21 cellular contexts compared by ENCODE assay signal in the genomic region with DNA sequence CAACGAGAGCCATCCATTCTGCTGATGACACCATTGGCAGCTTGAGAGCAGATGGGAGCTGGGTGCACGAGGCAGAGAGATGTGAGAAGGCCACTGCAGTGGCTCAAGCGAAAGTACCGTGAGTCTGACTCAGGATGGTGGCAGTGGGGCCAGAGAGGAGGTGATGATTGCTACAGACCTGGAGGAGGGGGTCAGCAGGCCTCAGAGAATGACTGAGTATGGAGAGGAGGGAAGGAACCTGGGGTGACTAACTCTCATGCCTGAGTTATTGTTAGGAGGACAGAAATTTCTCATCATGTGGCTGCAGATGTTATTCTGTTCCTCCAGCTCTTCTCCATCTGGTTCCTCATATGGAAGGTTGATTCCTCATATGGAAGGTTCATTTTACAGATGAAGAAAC. TPM values are rescaled to one million over a fixed set of nuclear protein-coding genes. Genes with fewer than 3 reads are reported as not detected.
DNase-seq lines count a peak whose midpoint lies in the region; ATAC-seq and TF ChIP-seq lines count a peak whose summit lies in the region.
"Had no signal": no experiment of that assay in that cellular context is flagged by ENCODE, and none has a peak within 500 bp of the region (broad histone marks: within the 10 kb centered on the region; RNA-seq: fewer than 3 reads in every experiment).

No MANE protein-coding gene starts in this region.

- TF ChIP-seq POLR2A in erythroblast (IDR thresholded peaks at IDR 0.05; ENCODE audit: low read length) = no peak

- H3K9me3 Mint-ChIP-seq in naive thymus-derived CD4-positive, alpha-beta T cell = peaks cover 0 to 13% (median 5%) of the 10 kb centered on the region in 11 donors
- H3K9me3 Mint-ChIP-seq: HFFc6 had no signal

- no peak overlapping the region for H3K27ac Mint-ChIP-seq in naive thymus-derived CD4-positive, alpha-beta T cell
- H3K27ac Mint-ChIP-seq: HFFc6, T-cell had no signal

- intact Hi-C loops in naive thymus-derived CD4-positive, alpha-beta T cell (cut with micrococcal nuclease) = no loop called here

- H3K36me3 Mint-ChIP-seq in naive thymus-derived CD4-positive, alpha-beta T cell = peaks cover 0 to 6% (median 0%) of the 10 kb centered on the region in 5 donors
- H3K36me3 Mint-ChIP-seq: T-cell had no signal

- H3K9me3 ChIP-seq in naive thymus-derived CD4-positive, alpha-beta T cell (ENCODE audit: control insufficient read depth in 2 of 3, low read length in 3 of 3) = no peaks in the 10 kb centered on the region

- no peaks in the 10 kb centered on the region for H3K4me1 ChIP-seq in naive thymus-derived CD4-positive, alpha-beta T cell (ENCODE audit: control insufficient read depth in 2 of 2, insufficient read depth in 2 of 2, low read length in 2 of 2)

- peaks cover 0 to 3% (median 0%) of the 10 kb centered on the region in 7 donors for H3K4me1 Mint-ChIP-seq in naive thymus-derived CD4-positive, alpha-beta T cell

- peak; percentile 16 for ATAC-seq in naive thymus-derived CD4-positive, alpha-beta T cell
- no peak for ATAC-seq in HG02973 (IDR thresholded peaks at IDR 0.05; ENCODE audit: unreplicated experiment)
- ATAC-seq in GM21825 (IDR thresholded peaks at IDR 0.05; ENCODE audit: unreplicated experiment) = no peak
- ATAC-seq: SK-N-SH treated with all-trans-retinoic acid at 6 μM for 48 hours, T-cell had no signal

- H3K36me3 ChIP-seq in naive thymus-derived CD4-positive, alpha-beta T cell (ENCODE audit: control insufficient read depth in 2 of 3, insufficient read depth in 3 of 3, low read length in 3 of 3) = no peaks in the 10 kb centered on the region

- POLR2A ChIA-PET in naive thymus-derived CD4-positive, alpha-beta T cell (lab: Charles Lee) = no interaction called here

- CTCF ChIA-PET in naive thymus-derived CD4-positive, alpha-beta T cell (lab: Charles Lee) = interaction anchor here (0.9 kb wide), 1 partner anchor 34 kb away, joined by 3 read pairs; no protein-coding TSS in a partner anchor

- H3K27me3 ChIP-seq in naive thymus-derived CD4-positive, alpha-beta T cell (ENCODE audit: control insufficient read depth in 2 of 2, insufficient read depth in 2 of 2, low read length in 2 of 2) = peaks cover 0 to 3% of the 10 kb centered on the region in 2 donors

- no peak overlapping the region for H3K4me3 ChIP-seq in naive thymus-derived CD4-positive, alpha-beta T cell (ENCODE audit: low read length)

- in situ Hi-C loops in GM13976 (cut with MboI; ENCODE audit: low sequenced_read_pairs, unreplicated experiment) = no loop called here

- DNase-seq in GM13976 (ENCODE audit: low spot score) (no peak), RPMI8226 (peak; percentile 27), erythroblast (lab: John Stamatoyannopoulos, UW) (no peak)
- DNase-seq in naive thymus-derived CD4-positive, alpha-beta T cell = no peak
- DNase-seq: DMS79 treated with DMSO at 0.1 percent for 48 hours; H7; HFFc6; IMR-90; NCI-H1417; NCI-H2171 treated with DMSO at 0.1 percent for 48 hours; NCI-H446; NCI-H526 treated with DMSO at 0.1 percent for 48 hours; NK-92 treated with Interleukin-12 subunit alpha and Interleukin-12 subunit beta, amount 100 ng/mL, for 24 hours; OCI-M1; SHP77; T-cell had no signal

- no peak for TF ChIP-seq CTCF in C4-2B (conservative IDR thresholded peaks at IDR 0.05)
- TF ChIP-seq CTCF in GM13976 (IDR thresholded peaks at IDR 0.05; ENCODE audit: borderline replicate concordance, control extremely low read depth, extremely low read depth, insufficient read depth, missing control alignments) = peak; percentile 1

- peaks cover 74 to 83% (median 77%) of the 10 kb centered on the region in 5 donors for H3K27me3 Mint-ChIP-seq in naive thymus-derived CD4-positive, alpha-beta T cell

- H3K4me3 Mint-ChIP-seq in naive thymus-derived CD4-positive, alpha-beta T cell = no peak overlapping the region
- H3K4me3 Mint-ChIP-seq: HFFc6, T-cell had no signal

- H3K27ac ChIP-seq in C4-2B = peak overlapping the region; percentile 33
- no peak overlapping the region for H3K27ac ChIP-seq in naive thymus-derived CD4-positive, alpha-beta T cell (ENCODE audit: low read depth, low read length)

RNA-seq across cellular contexts. Expression of a gene that starts 8.8 kb away (rescaled TPM):
- total RNA-seq in naive thymus-derived CD4-positive, alpha-beta T cell = under 1 TPM in 1 of 5 experiments, not detected in 4; 0.51 TPM
- polyA plus RNA-seq in naive thymus-derived CD4-positive, alpha-beta T cell = not detected
- total RNA-seq: G401, HFFc6, IMR-90 had no signal
- polyA plus RNA-seq: IMR-90 had no signal
